Comparison of ENCODE assay signal across 18 cellular contexts in the genomic region with DNA sequence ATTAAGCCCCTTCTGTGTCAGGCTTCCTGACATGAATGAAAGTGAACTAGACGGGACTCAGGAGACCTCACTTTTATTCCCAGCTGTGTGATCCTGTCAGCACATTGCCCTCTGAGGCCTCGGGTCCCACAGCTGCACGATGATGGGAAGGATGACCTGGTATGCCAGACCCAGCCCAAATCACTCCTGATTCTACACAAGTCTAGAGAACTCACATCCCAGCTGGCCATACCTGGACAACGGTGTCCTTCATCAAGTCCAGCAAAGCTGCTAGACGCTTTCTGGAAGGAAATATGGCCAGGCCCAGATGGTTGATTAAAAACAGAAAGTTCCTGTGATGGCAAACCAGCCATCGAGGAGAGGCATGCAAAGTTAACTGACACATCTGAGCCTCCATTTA.
"Had no signal": no experiment of that assay in that cellular context is flagged by ENCODE, and none has a peak within 500 bp of the region (broad histone marks: within the 10 kb centered on the region; RNA-seq: fewer than 3 reads in every experiment).

No MANE protein-coding gene starts in this region.

- H3K4me3 ChIP-seq: SJCRH30 had no signal

- ATAC-seq: Panc1, PC-3, SK-N-SH treated with all-trans-retinoic acid at 6 μM for 48 hours had no signal

- H3K36me3 ChIP-seq: SJCRH30 had no signal

- H3K27ac ChIP-seq: RWPE1, SJCRH30 had no signal

- DNase-seq: KBM-7, NCI-H1092 treated with DMSO at 0.1 percent for 48 hours, NCI-H1436, NCI-H187, NCI-H2029, NCI-H2081 treated with DMSO at 0.1 percent for 48 hours, NCI-H2171, NCI-H226, NCI-H510A, NCI-H524 treated with DMSO at 0.1 percent for 48 hours, NCI-H69, NCI-H774, PC-3, SHP77 treated with DMSO at 0.1 percent for 48 hours, SJCRH30 had no signal

- H3K27me3 ChIP-seq: SJCRH30 had no signal

- H3K9me3 ChIP-seq: SJCRH30 had no signal
